ENCODE assay signal across 1 cellular context in the genomic region with DNA sequence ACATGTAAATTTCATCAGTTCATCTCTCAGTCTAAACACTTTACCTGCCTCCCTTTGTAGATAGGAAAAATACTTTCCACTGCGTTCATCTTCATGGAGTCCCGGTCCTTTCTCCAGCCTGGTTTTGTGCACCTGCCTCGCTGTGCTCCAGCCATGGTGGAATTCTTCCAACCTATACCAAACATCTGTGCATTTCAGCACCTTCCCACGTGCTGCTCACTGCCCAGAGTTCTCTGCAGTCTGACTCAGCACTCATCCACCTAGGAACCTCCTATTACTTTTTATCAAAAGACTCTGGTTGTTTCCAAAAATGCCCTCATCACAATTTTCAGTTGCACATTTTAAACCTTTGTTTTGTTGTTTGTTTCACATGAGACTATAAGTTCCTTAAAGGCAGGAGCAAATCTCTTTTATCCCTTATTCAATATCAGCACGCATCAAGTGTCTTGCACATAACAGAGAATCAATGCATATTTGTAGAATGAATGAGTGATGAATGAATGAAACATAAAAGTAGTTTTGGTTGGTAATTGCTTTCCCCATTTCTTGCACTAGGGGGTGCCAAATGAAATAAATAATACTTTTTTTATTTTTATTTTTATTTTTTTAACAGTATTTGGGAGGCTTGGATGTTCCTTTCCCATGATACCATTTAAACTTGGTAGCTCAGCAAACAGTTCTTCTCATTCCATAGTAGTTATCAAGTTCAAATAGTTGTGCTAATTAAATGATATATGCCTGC.
TF ChIP-seq lines count a peak whose summit lies in the region.

No MANE protein-coding gene starts in this region.

TF ChIP-seq in GM23338, 12 proteins besides CTCF, POLR2A, EP300 and RAD21 (continued from another document):
- TF ChIP-seq REST (IDR thresholded peaks at IDR 0.05; ENCODE audit: unreplicated experiment) (no peak), STAT1 (IDR thresholded peaks at IDR 0.05; ENCODE audit: unreplicated experiment) (no peak), POLR2AphosphoS5 (IDR thresholded peaks at IDR 0.05; ENCODE audit: low read depth) (no peak), NANOG (IDR thresholded peaks at IDR 0.05; ENCODE audit: borderline replicate concordance) (no peak), ZNF114 (CRISPR knock-in tag; IDR thresholded peaks at IDR 0.05) (no peak), EZH2phosphoT487 (IDR thresholded peaks at IDR 0.05; ENCODE audit: unreplicated experiment) (no peak), JUNB (IDR thresholded peaks at IDR 0.05; ENCODE audit: unreplicated experiment) (no peak), CREB1 (CRISPR knock-in tag; IDR thresholded peaks at IDR 0.05; ENCODE audit: low read depth) (no peak)
- TF ChIP-seq, protein P1, sequence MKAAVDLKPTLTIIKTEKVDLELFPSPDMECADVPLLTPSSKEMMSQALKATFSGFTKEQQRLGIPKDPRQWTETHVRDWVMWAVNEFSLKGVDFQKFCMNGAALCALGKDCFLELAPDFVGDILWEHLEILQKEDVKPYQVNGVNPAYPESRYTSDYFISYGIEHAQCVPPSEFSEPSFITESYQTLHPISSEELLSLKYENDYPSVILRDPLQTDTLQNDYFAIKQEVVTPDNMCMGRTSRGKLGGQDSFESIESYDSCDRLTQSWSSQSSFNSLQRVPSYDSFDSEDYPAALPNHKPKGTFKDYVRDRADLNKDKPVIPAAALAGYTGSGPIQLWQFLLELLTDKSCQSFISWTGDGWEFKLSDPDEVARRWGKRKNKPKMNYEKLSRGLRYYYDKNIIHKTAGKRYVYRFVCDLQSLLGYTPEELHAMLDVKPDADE (IDR thresholded peaks at IDR 0.05) = no peak
- TF ChIP-seq, protein P2, sequence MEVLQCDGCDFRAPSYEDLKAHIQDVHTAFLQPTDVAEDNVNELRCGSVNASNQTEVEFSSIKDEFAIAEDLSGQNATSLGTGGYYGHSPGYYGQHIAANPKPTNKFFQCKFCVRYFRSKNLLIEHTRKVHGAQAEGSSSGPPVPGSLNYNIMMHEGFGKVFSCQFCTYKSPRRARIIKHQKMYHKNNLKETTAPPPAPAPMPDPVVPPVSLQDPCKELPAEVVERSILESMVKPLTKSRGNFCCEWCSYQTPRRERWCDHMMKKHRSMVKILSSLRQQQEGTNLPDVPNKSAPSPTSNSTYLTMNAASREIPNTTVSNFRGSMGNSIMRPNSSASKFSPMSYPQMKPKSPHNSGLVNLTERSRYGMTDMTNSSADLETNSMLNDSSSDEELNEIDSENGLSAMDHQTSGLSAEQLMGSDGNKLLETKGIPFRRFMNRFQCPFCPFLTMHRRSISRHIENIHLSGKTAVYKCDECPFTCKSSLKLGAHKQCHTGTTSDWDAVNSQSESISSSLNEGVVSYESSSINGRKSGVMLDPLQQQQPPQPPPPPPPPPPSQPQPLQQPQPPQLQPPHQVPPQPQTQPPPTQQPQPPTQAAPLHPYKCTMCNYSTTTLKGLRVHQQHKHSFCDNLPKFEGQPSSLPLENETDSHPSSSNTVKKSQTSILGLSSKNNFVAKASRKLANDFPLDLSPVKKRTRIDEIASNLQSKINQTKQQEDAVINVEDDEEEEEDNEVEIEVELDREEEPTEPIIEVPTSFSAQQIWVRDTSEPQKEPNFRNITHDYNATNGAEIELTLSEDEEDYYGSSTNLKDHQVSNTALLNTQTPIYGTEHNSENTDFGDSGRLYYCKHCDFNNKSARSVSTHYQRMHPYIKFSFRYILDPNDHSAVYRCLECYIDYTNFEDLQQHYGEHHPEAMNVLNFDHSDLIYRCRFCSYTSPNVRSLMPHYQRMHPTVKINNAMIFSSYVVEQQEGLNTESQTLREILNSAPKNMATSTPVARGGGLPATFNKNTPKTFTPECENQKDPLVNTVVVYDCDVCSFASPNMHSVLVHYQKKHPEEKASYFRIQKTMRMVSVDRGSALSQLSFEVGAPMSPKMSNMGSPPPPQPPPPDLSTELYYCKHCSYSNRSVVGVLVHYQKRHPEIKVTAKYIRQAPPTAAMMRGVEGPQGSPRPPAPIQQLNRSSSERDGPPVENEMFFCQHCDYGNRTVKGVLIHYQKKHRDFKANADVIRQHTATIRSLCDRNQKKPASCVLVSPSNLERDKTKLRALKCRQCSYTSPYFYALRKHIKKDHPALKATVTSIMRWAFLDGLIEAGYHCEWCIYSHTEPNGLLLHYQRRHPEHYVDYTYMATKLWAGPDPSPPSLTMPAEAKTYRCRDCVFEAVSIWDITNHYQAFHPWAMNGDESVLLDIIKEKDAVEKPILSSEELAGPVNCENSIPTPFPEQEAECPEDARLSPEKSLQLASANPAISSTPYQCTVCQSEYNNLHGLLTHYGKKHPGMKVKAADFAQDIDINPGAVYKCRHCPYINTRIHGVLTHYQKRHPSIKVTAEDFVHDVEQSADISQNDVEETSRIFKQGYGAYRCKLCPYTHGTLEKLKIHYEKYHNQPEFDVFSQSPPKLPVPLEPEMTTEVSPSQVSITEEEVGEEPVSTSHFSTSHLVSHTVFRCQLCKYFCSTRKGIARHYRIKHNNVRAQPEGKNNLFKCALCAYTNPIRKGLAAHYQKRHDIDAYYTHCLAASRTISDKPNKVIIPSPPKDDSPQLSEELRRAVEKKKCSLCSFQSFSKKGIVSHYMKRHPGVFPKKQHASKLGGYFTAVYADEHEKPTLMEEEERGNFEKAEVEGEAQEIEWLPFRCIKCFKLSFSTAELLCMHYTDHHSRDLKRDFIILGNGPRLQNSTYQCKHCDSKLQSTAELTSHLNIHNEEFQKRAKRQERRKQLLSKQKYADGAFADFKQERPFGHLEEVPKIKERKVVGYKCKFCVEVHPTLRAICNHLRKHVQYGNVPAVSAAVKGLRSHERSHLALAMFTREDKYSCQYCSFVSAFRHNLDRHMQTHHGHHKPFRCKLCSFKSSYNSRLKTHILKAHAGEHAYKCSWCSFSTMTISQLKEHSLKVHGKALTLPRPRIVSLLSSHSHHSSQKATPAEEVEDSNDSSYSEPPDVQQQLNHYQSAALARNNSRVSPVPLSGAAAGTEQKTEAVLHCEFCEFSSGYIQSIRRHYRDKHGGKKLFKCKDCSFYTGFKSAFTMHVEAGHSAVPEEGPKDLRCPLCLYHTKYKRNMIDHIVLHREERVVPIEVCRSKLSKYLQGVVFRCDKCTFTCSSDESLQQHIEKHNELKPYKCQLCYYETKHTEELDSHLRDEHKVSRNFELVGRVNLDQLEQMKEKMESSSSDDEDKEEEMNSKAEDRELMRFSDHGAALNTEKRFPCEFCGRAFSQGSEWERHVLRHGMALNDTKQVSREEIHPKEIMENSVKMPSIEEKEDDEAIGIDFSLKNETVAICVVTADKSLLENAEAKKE (CRISPR knock-in tag; IDR thresholded peaks at IDR 0.05) = no peak
